In genomic region chr5:31273631-31274378, GRCh38 we compare ENCODE assay signal across 11 cellular contexts.
DNase-seq lines count a peak whose midpoint lies in the region; ATAC-seq and TF ChIP-seq lines count a peak whose summit lies in the region.
"Had no signal": no experiment of that assay in that cellular context is flagged by ENCODE, and none has a peak within 500 bp of the region (broad histone marks: within the 10 kb centered on the region; RNA-seq: fewer than 3 reads in every experiment).

No MANE protein-coding gene starts in this region.

- no peaks in the 10 kb centered on the region for H3K27me3 Mint-ChIP-seq in T-cell
- no peaks in the 10 kb centered on the region for H3K27me3 Mint-ChIP-seq in activated CD4-positive, alpha-beta T cell treated with anti-CD3 and anti-CD28 coated beads, Interleukin-2, amount 10 ng/mL, durations not matched to agents 7 days and 5 days

- POLR2A ChIA-PET in T-cell (lab: Charles Lee), result no interaction called here
- POLR2A ChIA-PET in activated CD4-positive, alpha-beta T cell treated with anti-CD3 and anti-CD28 coated beads, Interleukin-2, amount 10 ng/mL, durations not matched to agents 7 days and 5 days (lab: Charles Lee), result no interaction called here

- no peaks in the 10 kb centered on the region for H3K9me3 ChIP-seq in adipocyte (ENCODE audit: control insufficient read depth, low read length)
- H3K9me3 ChIP-seq in psoas muscle, result no peaks in the 10 kb centered on the region

- H3K27me3 ChIP-seq in adipocyte (replicated peaks; ENCODE audit: control insufficient read depth, insufficient read depth, low read length) (no peaks in the 10 kb centered on the region), psoas muscle (ENCODE audit: insufficient read depth in 3 of 3, low read length in 2 of 3) (no peaks in the 10 kb centered on the region)

- no peak for TF ChIP-seq CTCF in psoas muscle (IDR thresholded peaks at IDR 0.05)

- H3K27ac Mint-ChIP-seq in T-cell, result no peak overlapping the region
- H3K27ac Mint-ChIP-seq in activated CD4-positive, alpha-beta T cell treated with anti-CD3 and anti-CD28 coated beads, Interleukin-2, amount 10 ng/mL, durations not matched to agents 7 days and 5 days, result no peak overlapping the region
- H3K27ac Mint-ChIP-seq: activated T-helper 17 cell treated with anti-CD3 and anti-CD28 coated beads, Interleukin-2, amount 50 U/mL, for 72 hours had no signal

- H3K36me3 ChIP-seq in adipocyte (ENCODE audit: control insufficient read depth, insufficient read depth, low read length, severe bottlenecking), result no peaks in the 10 kb centered on the region
- no peaks in the 10 kb centered on the region for H3K36me3 ChIP-seq in psoas muscle (ENCODE audit: insufficient read depth in 1 of 2, low read depth in 1 of 2)

- no peaks in the 10 kb centered on the region for H3K36me3 Mint-ChIP-seq in T-cell
- H3K36me3 Mint-ChIP-seq in activated CD4-positive, alpha-beta T cell treated with anti-CD3 and anti-CD28 coated beads, Interleukin-2, amount 10 ng/mL, durations not matched to agents 7 days and 5 days (ENCODE audit: low read depth), result no peaks in the 10 kb centered on the region

- CTCF ChIA-PET in T-cell (lab: Charles Lee), result no interaction called here
- CTCF ChIA-PET in activated CD4-positive, alpha-beta T cell treated with anti-CD3 and anti-CD28 coated beads, Interleukin-2, amount 10 ng/mL, durations not matched to agents 7 days and 5 days (lab: Charles Lee), result interaction anchor here (0.7 kb wide), 1 partner anchor 18 kb away, joined by 3 read pairs; no protein-coding TSS in a partner anchor

- peak; percentile 40 for DNase-seq in adipocyte (ENCODE audit: low read depth)
- DNase-seq in psoas muscle, result no peak
- no peak for DNase-seq in NCI-H146 (lab: John Stamatoyannopoulos, UW)
- DNase-seq in T-cell, result no peak
- no peak for DNase-seq in activated CD4-positive, alpha-beta T cell treated with anti-CD3 and anti-CD28 coated beads, Interleukin-2, amount 10 ng/mL, durations not matched to agents 7 days and 5 days
- DNase-seq: occipital lobe; stimulated activated naive CD4-positive, alpha-beta T cell had no signal

- WGBS in psoas muscle, 3 donors, result 56 to 61% (median 59%) methylated on average over 8 of the region's 8 CpGs

- peak overlapping the region; percentile 78 for H3K4me3 ChIP-seq in adipocyte (ENCODE audit: low read length)
- H3K4me3 ChIP-seq in psoas muscle, result peak overlapping the region; percentile 48

- peak; percentile 91 for ATAC-seq in GM18867 (IDR thresholded peaks at IDR 0.05; ENCODE audit: unreplicated experiment)
- peak; percentile 74 for ATAC-seq in HG02678 (IDR thresholded peaks at IDR 0.05; ENCODE audit: unreplicated experiment)
- ATAC-seq in psoas muscle, result no peak
- ATAC-seq in T-cell (replicated peaks in 1 of 4), result no peak
- ATAC-seq in GM21737 (IDR thresholded peaks at IDR 0.05; ENCODE audit: unreplicated experiment), result no peak
- ATAC-seq: activated T-helper 17 cell treated with anti-CD3 and anti-CD28 coated beads, Interleukin-2, amount 50 U/mL, for 72 hours had no signal

- H3K9ac ChIP-seq in adipocyte (ENCODE audit: low read length), result peak overlapping the region; percentile 74

- intact Hi-C loops in psoas muscle (cut with DNase I), result no loop called here

- no peak overlapping the region for H3K4me3 Mint-ChIP-seq in T-cell
- H3K4me3 Mint-ChIP-seq in activated CD4-positive, alpha-beta T cell treated with anti-CD3 and anti-CD28 coated beads, Interleukin-2, amount 10 ng/mL, durations not matched to agents 7 days and 5 days, result no peak overlapping the region
- H3K4me3 Mint-ChIP-seq: activated T-helper 17 cell treated with anti-CD3 and anti-CD28 coated beads, Interleukin-2, amount 50 U/mL, for 72 hours had no signal

- H3K27ac ChIP-seq in psoas muscle, result peak overlapping the region; percentile 13

- H3K4me1 ChIP-seq in adipocyte (ENCODE audit: control insufficient read depth, insufficient read depth, low read length), result no peaks in the 10 kb centered on the region
- H3K4me1 ChIP-seq in psoas muscle, result no peaks in the 10 kb centered on the region

- H3K4me1 Mint-ChIP-seq in T-cell, result no peaks in the 10 kb centered on the region
- peaks cover 6% of the 10 kb centered on the region for H3K4me1 Mint-ChIP-seq in activated CD4-positive, alpha-beta T cell treated with anti-CD3 and anti-CD28 coated beads, Interleukin-2, amount 10 ng/mL, durations not matched to agents 7 days and 5 days

- peaks cover 0 to 2% (median 0%) of the 10 kb centered on the region in 3 donors for H3K9me3 Mint-ChIP-seq in T-cell
- H3K9me3 Mint-ChIP-seq in activated CD4-positive, alpha-beta T cell treated with anti-CD3 and anti-CD28 coated beads, Interleukin-2, amount 10 ng/mL, durations not matched to agents 7 days and 5 days, result no peaks in the 10 kb centered on the region
- H3K9me3 Mint-ChIP-seq: activated T-helper 17 cell treated with anti-CD3 and anti-CD28 coated beads, Interleukin-2, amount 50 U/mL, for 72 hours had no signal

Comparison
In these comparisons a context has a peak if more than half of its experiments do, and no peak if none do; other contexts are left out.
1. ATAC-seq: peak in GM18867 (single experiment) and HG02678 (single experiment); none in psoas muscle (0 of 4), T-cell (0 of 4) and GM21737 (single experiment).